ENCODE assay signal across 20 cellular contexts in the genomic region with DNA sequence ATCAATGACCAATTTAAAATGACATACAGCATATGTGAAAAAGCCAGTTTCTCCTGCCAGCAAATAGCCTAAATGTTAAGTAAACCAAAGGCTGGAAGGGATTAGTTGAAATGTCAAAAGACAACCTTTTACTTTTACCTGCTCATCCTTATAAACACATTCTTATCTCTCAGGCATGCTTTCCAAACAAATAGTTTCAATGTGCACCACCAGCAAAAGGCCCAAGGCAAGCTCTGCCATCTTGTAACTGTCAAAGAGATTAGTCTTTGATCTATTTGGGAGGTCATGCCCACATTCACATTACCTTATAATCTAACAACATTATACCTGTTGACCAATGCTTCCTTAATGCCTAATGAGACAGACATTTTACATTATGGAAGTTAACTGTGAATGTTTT.
DNase-seq lines count a peak whose midpoint lies in the region; ATAC-seq, FAIRE-seq and TF ChIP-seq lines count a peak whose summit lies in the region.
"Had no signal": no experiment of that assay in that cellular context is flagged by ENCODE, and none has a peak within 500 bp of the region (broad histone marks: within the 10 kb centered on the region; RNA-seq: fewer than 3 reads in every experiment).

No MANE protein-coding gene starts in this region.

- dilution Hi-C loops in keratinocyte (cut with MboI; ENCODE audit: extremely low pct_ligation_motif_present, low sequenced_read_pairs), result no loop called here

- POLR2A ChIA-PET in HepG2 (lab: Yijun Ruan, JAX), result no interaction called here
- POLR2A ChIA-PET in HEK293 (lab: Yijun Ruan, JAX), result interaction anchor here (0.6 kb wide), 1 partner anchor 12 kb away, joined by 4 read pairs; no protein-coding TSS in a partner anchor

- no peak overlapping the region for H3K27ac ChIP-seq in HepG2 (ENCODE audit: extremely low read length, insufficient read depth, low read length)
- H3K27ac ChIP-seq in right lobe of liver, result no peak overlapping the region
- no peak overlapping the region for H3K27ac ChIP-seq in HEK293 (ENCODE audit: extremely low read depth, low read depth, low read length)
- H3K27ac ChIP-seq in keratinocyte (ENCODE audit: control insufficient read depth, insufficient read depth, low read length), result no peak overlapping the region
- H3K27ac ChIP-seq: C4-2B had no signal

- CTCF ChIA-PET in HepG2 (lab: Yijun Ruan, JAX; ENCODE audit: low intra/inter-chr PET ratio, low total read pairs) (no interaction called here), HEK293 (lab: Yijun Ruan, JAX) (interaction anchor here (0.8 kb wide), 1 partner anchor 386 kb away, joined by 3 read pairs; no protein-coding TSS in a partner anchor)

- H3K27me3 ChIP-seq in HepG2 (ENCODE audit: control insufficient read depth in 1 of 2, insufficient read depth in 2 of 2, low read length in 2 of 2) (no peaks in the 10 kb centered on the region), right lobe of liver (no peaks in the 10 kb centered on the region), keratinocyte (ENCODE audit: control insufficient read depth, extremely low read depth, insufficient read depth, low read length) (no peaks in the 10 kb centered on the region)
- H3K27me3 ChIP-seq: BE2C had no signal

- BruUV-seq in HepG2 (replicated peaks; lab: Mats Ljungman, UMichigan), result no TSS peak

- no peak overlapping the region for H3K9ac ChIP-seq in HepG2 (ENCODE audit: insufficient read depth, low read depth, low read length)
- no peak overlapping the region for H3K9ac ChIP-seq in keratinocyte (ENCODE audit: control insufficient read depth, extremely low read depth, insufficient read depth, low read length)

- intact Hi-C loops in HepG2 (cut with micrococcal nuclease; ENCODE audit: unreplicated experiment) (no loop called here), right lobe of liver (cut with DNase I) (no loop called here), head of caudate nucleus (cut with DNase I) (no loop called here)

- H3K4me1 ChIP-seq in HepG2 (ENCODE audit: insufficient read depth, low read length) (peaks cover 7% of the 10 kb centered on the region), right lobe of liver (no peaks in the 10 kb centered on the region), HEK293 (ENCODE audit: control insufficient read depth, insufficient read depth, low read length) (no peaks in the 10 kb centered on the region), keratinocyte (ENCODE audit: control insufficient read depth, extremely low read depth, insufficient read depth, low read length) (no peaks in the 10 kb centered on the region)
- H3K4me1 ChIP-seq: BE2C had no signal

- FAIRE-seq in HepG2 (lab: Jason Lieb, UNC) (no peak), keratinocyte (lab: Jason Lieb, UNC) (peak; percentile 49)
- FAIRE-seq: D721Med had no signal

- H3K4me2 ChIP-seq in HepG2 (ENCODE audit: low read depth, low read length) (no peak overlapping the region), keratinocyte (ENCODE audit: control insufficient read depth, extremely low read depth, insufficient read depth, low read depth, low read length) (no peak overlapping the region)
- H3K4me2 ChIP-seq: GM23338 had no signal

- DNase-seq in HepG2 (ENCODE audit: low spot score) (peak; percentile 24), right lobe of liver (no peak), NCI-H146 (lab: John Stamatoyannopoulos, UW) (peak; percentile 9), keratinocyte (ENCODE audit: low read depth, low spot score) (no peak), NCI-H226 (no peak), head of caudate nucleus (no peak)
- DNase-seq: BE2C; CD4-positive, alpha-beta memory T cell; DMS153; DMS79 treated with DMSO at 0.1 percent for 48 hours; EL; GDM1; H9; IMR-90; KG1 had no signal

- H4K20me1 ChIP-seq in HepG2 (ENCODE audit: insufficient read depth, low read length) (no peaks in the 10 kb centered on the region), keratinocyte (ENCODE audit: control insufficient read depth, extremely low read depth, insufficient read depth, low read length) (no peaks in the 10 kb centered on the region)

- in situ Hi-C loops in HepG2 (cut with HindIII; ENCODE audit: extremely low pct_ligation_motif_present, low pct_unique_long_range_greater_than_20kb), result no loop called here

- no peak for TF ChIP-seq CTCF in HepG2 (CRISPR knock-in tag; IDR thresholded peaks at IDR 0.05)
- no peak for TF ChIP-seq CTCF in right lobe of liver (IDR thresholded peaks at IDR 0.05)
- TF ChIP-seq CTCF in HEK293 (tag by site-specific recombination; IDR thresholded peaks at IDR 0.05), result no peak
- TF ChIP-seq CTCF in keratinocyte (optimal IDR thresholded peaks at IDR 0.05 in 1 of 3, IDR thresholded peaks at IDR 0.05 in 1 of 3, conservative IDR thresholded peaks at IDR 0.05 in 1 of 3; ENCODE audit: extremely low read depth in 1 of 3, insufficient read depth in 2 of 3, low read length in 3 of 3), result no peak

- ATAC-seq in HepG2 (no peak), right lobe of liver (no peak), GM21619 (IDR thresholded peaks at IDR 0.05; ENCODE audit: unreplicated experiment) (no peak)
- ATAC-seq: GM23338 had no signal

- no peaks in the 10 kb centered on the region for H3K9me3 ChIP-seq in HepG2 (ENCODE audit: low read length)
- no peaks in the 10 kb centered on the region for H3K9me3 ChIP-seq in right lobe of liver
- no peaks in the 10 kb centered on the region; the same call in 1 of the 2 replicates for H3K9me3 ChIP-seq in HEK293 (ENCODE audit: control insufficient read depth, insufficient read depth, low read depth, low read length)
- no peaks in the 10 kb centered on the region for H3K9me3 ChIP-seq in keratinocyte (ENCODE audit: control insufficient read depth, low read depth, low read length)
- H3K9me3 ChIP-seq: BE2C had no signal

- no peak overlapping the region for H2AFZ ChIP-seq in HepG2 (ENCODE audit: low read length)
- no peak overlapping the region for H2AFZ ChIP-seq in keratinocyte (ENCODE audit: control insufficient read depth, low read length)
- H2AFZ ChIP-seq: GM23338 had no signal

- TF ChIP-seq POLR2A in HepG2 (IDR thresholded peaks at IDR 0.05; ENCODE audit: insufficient read depth in 1 of 2, low read depth in 2 of 2, low read length in 2 of 2) (no peak), right lobe of liver (IDR thresholded peaks at IDR 0.05) (no peak)

- TF ChIP-seq EP300 in HepG2 (IDR thresholded peaks at IDR 0.05; ENCODE audit: low read depth in 2 of 2, low read length in 2 of 2) (no peak), HepG2 (CRISPR knock-in tag; IDR thresholded peaks at IDR 0.05; ENCODE audit: borderline replicate concordance) (no peak)

- H3K9me1 ChIP-seq in keratinocyte (ENCODE audit: control insufficient read depth, extremely low read depth, insufficient read depth, low read length), result no peaks in the 10 kb centered on the region

- H3K36me3 ChIP-seq in HepG2 (replicated peaks in 1 of 2; ENCODE audit: control insufficient read depth in 1 of 2, insufficient read depth in 2 of 2, low read length in 2 of 2) (no peaks in the 10 kb centered on the region), right lobe of liver (no peaks in the 10 kb centered on the region), HEK293 (ENCODE audit: control insufficient read depth in 2 of 2, insufficient read depth in 1 of 2, low read length in 2 of 2) (peaks cover 7 to 15% of the 10 kb centered on the region in 2 experiments), keratinocyte (ENCODE audit: control insufficient read depth in 2 of 2, extremely low read depth in 1 of 2, insufficient read depth in 2 of 2, low read length in 2 of 2) (no peaks in the 10 kb centered on the region)
- H3K36me3 ChIP-seq: BE2C had no signal

- H3K79me2 ChIP-seq in HepG2 (ENCODE audit: insufficient read depth, low read length) (no peaks in the 10 kb centered on the region), keratinocyte (ENCODE audit: control insufficient read depth, insufficient read depth, low read length) (no peaks in the 10 kb centered on the region)

- H3K4me3 ChIP-seq in HepG2 (replicated peaks in 1 of 3; ENCODE audit: insufficient read depth in 1 of 3, low read depth in 2 of 3, low read length in 3 of 3), result no peak overlapping the region
- H3K4me3 ChIP-seq in right lobe of liver, result no peak overlapping the region
- H3K4me3 ChIP-seq in HEK293 (ENCODE audit: low read depth, low read length), result no peak overlapping the region
- H3K4me3 ChIP-seq in keratinocyte (ENCODE audit: control insufficient read depth in 2 of 3, extremely low read depth in 1 of 3, insufficient read depth in 2 of 3, low read depth in 1 of 3, low read length in 3 of 3), result no peak overlapping the region
- H3K4me3 ChIP-seq: GM23338 had no signal

- TF ChIP-seq RAD21 in HepG2 (CRISPR knock-in tag; IDR thresholded peaks at IDR 0.05), result no peak

TF ChIP-seq in HepG2, 621 proteins besides CTCF, POLR2A, EP300 and RAD21 (continues in another document):
- TF ChIP-seq CSRNP1 (CRISPR knock-in tag; IDR thresholded peaks at IDR 0.05), result no peak

TF ChIP-seq in HEK293, 187 proteins besides CTCF, POLR2A, EP300 and RAD21:
- TF ChIP-seq TCF7L2 (IDR thresholded peaks at IDR 0.05; ENCODE audit: borderline replicate concordance, low read depth, low read length), result peak; percentile 18; the same call in 1 of the 2 replicates
- TF ChIP-seq, protein P1, sequence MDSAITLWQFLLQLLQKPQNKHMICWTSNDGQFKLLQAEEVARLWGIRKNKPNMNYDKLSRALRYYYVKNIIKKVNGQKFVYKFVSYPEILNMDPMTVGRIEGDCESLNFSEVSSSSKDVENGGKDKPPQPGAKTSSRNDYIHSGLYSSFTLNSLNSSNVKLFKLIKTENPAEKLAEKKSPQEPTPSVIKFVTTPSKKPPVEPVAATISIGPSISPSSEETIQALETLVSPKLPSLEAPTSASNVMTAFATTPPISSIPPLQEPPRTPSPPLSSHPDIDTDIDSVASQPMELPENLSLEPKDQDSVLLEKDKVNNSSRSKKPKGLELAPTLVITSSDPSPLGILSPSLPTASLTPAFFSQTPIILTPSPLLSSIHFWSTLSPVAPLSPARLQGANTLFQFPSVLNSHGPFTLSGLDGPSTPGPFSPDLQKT (IDR thresholded peaks at IDR 0.05; ENCODE audit: borderline replicate concordance, low read depth, low read length), result no peak

Comparison
In these comparisons a context has a peak if more than half of its experiments do, and no peak if none do; other contexts are left out.
1. DNase-seq: peak in HepG2 (single experiment) and NCI-H146 (single experiment); none in right lobe of liver (0 of 3), keratinocyte (single experiment), NCI-H226 (single experiment) and head of caudate nucleus (0 of 42).
2. Of the 63 proteins assayed by ChIP-seq in both HepG2 and HEK293: peak only in HepG2: none; only in HEK293: TCF7L2; in both: none; in neither: 62.